ENCODE assay signal across 21 cellular contexts in genomic region chr14:76351941-76352340, GRCh38. TPM values are rescaled to one million over a fixed set of nuclear protein-coding genes. Genes with fewer than 3 reads are reported as not detected.
"Had no signal": no experiment of that assay in that cellular context is flagged by ENCODE, and none has a peak within 500 bp of the region (broad histone marks: within the 10 kb centered on the region; RNA-seq: fewer than 3 reads in every experiment).

No MANE protein-coding gene starts in this region.

- H3K27ac ChIP-seq: cardiac muscle cell, Peyer's patch, VCaP had no signal

- DNase-seq: activated CD4-positive, alpha-beta T cell treated with anti-CD3 and anti-CD28 coated beads for 36 hours; activated CD4-positive, alpha-beta T cell treated with anti-CD3 and anti-CD28 coated beads, Interleukin-2, amount 50 U/mL, for 1 hour; activated CD4-positive, CD25-positive, alpha-beta regulatory T cell; activated CD8-positive, alpha-beta memory T cell treated with anti-CD3 and anti-CD28 coated beads, Interleukin-2, amount 50 U/mL, for 4 hours; activated CD8-positive, alpha-beta T cell treated with anti-CD3 and anti-CD28 coated beads for 36 hours; activated gamma-delta T cell treated with Interleukin-2 at 50 U/mL for 16 hours; activated naive CD4-positive, alpha-beta T cell treated with anti-CD3 and anti-CD28 coated beads, Interleukin-2, amount 10 ng/mL, durations not matched to agents 7 days and 5 days; activated naive CD8-positive, alpha-beta T cell treated with anti-CD3 and anti-CD28 coated beads for 36 hours; activated T-cell treated with anti-CD3 and anti-CD28 coated beads, Interleukin-2, amount 50 U/mL, for 72 hours; KBM-7; NCI-H1930; NCI-H226; NK-92 treated with Interleukin-12 subunit alpha and Interleukin-12 subunit beta, amount 100 ng/mL, for 24 hours; Peyer's patch; T-helper 9 cell had no signal

- H3K27ac Mint-ChIP-seq: activated CD4-positive, alpha-beta T cell treated with anti-CD3 and anti-CD28 coated beads for 36 hours; activated CD8-positive, alpha-beta T cell treated with anti-CD3 and anti-CD28 coated beads for 36 hours; activated naive CD4-positive, alpha-beta T cell treated with anti-CD3 and anti-CD28 coated beads, Interleukin-2, amount 10 ng/mL, durations not matched to agents 7 days and 5 days; activated naive CD8-positive, alpha-beta T cell treated with anti-CD3 and anti-CD28 coated beads for 36 hours; activated T-cell treated with anti-CD3 and anti-CD28 coated beads, Interleukin-2, amount 50 U/mL, for 72 hours; activated T-helper 2 cell treated with anti-CD3 and anti-CD28 coated beads, Interferon-gamma antibody, Interleukin-2, Interleukin-4, amounts not matched to agents 10 μg/mL and 5 μg/mL and 100 μg/mL, durations not matched to agents 14 hours and 24 hours and 36 hours; T-helper 1 cell treated with Interleukin-12 subunit alpha and Interleukin-12 subunit beta and Interleukin-4 antibody, amounts not matched to agents 30 μg/mL and 1 μg/mL, for 36 hours had no signal

- H3K9me3 Mint-ChIP-seq: activated CD8-positive, alpha-beta T cell treated with anti-CD3 and anti-CD28 coated beads for 36 hours; activated naive CD4-positive, alpha-beta T cell treated with anti-CD3 and anti-CD28 coated beads, Interleukin-2, amount 10 ng/mL, durations not matched to agents 7 days and 5 days; activated naive CD8-positive, alpha-beta T cell treated with anti-CD3 and anti-CD28 coated beads for 36 hours; activated T-cell treated with anti-CD3 and anti-CD28 coated beads, Interleukin-2, amount 50 U/mL, for 72 hours; activated T-helper 2 cell treated with anti-CD3 and anti-CD28 coated beads, Interferon-gamma antibody, Interleukin-2, Interleukin-4, amounts not matched to agents 10 μg/mL and 5 μg/mL and 100 μg/mL, durations not matched to agents 14 hours and 24 hours and 36 hours; T-helper 1 cell treated with Interleukin-12 subunit alpha and Interleukin-12 subunit beta and Interleukin-4 antibody, amounts not matched to agents 30 μg/mL and 1 μg/mL, for 36 hours had no signal

- H3K4me3 ChIP-seq: cardiac muscle cell had no signal

- H3K9me3 ChIP-seq: Peyer's patch had no signal

- H3K4me3 Mint-ChIP-seq: activated CD4-positive, alpha-beta T cell treated with anti-CD3 and anti-CD28 coated beads for 36 hours; activated CD8-positive, alpha-beta T cell treated with anti-CD3 and anti-CD28 coated beads for 36 hours; activated naive CD4-positive, alpha-beta T cell treated with anti-CD3 and anti-CD28 coated beads, Interleukin-2, amount 10 ng/mL, durations not matched to agents 7 days and 5 days; activated naive CD8-positive, alpha-beta T cell treated with anti-CD3 and anti-CD28 coated beads for 36 hours; T-helper 1 cell treated with Interleukin-12 subunit alpha and Interleukin-12 subunit beta and Interleukin-4 antibody, amounts not matched to agents 30 μg/mL and 1 μg/mL, for 36 hours had no signal

- H3K36me3 Mint-ChIP-seq: activated naive CD4-positive, alpha-beta T cell treated with anti-CD3 and anti-CD28 coated beads, Interleukin-2, amount 10 ng/mL, durations not matched to agents 7 days and 5 days; activated naive CD8-positive, alpha-beta T cell treated with anti-CD3 and anti-CD28 coated beads for 36 hours; brain had no signal

- H3K27me3 ChIP-seq: Peyer's patch had no signal

- H3K36me3 ChIP-seq: cardiac muscle cell, Peyer's patch had no signal

- H3K4me1 Mint-ChIP-seq: activated CD4-positive, alpha-beta T cell treated with anti-CD3 and anti-CD28 coated beads for 36 hours had no signal

RNA-seq across cellular contexts. Expression of gene ESRRB, which starts 24.0 kb away (rescaled TPM):
- total RNA-seq: activated naive CD8-positive, alpha-beta T cell treated with anti-CD3 and anti-CD28 coated beads for 36 hours; SK-MEL-5 had no signal
